22 cellular contexts compared by ENCODE assay signal in the genomic region with DNA sequence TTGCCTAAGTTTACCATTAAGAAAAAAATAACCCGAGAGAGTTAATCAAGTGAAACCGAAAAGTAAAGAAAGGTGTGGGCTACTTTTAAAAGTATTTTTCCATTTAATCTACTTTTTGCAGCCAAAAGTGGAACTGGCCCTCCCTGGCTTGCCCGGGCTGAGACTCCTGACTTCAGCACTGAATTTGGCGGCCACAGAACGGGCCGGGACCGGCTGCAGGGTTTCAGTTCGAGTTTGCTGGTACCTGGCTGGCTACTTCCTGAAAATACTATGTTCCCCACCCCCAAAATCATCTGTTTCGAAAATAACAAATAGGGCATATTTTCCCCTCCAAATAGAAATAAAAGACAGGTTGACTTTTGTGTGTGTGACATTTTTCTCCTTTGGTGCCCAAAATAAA.
"Had no signal": no experiment of that assay in that cellular context is flagged by ENCODE, and none has a peak within 500 bp of the region (broad histone marks: within the 10 kb centered on the region; RNA-seq: fewer than 3 reads in every experiment).

No MANE protein-coding gene starts in this region.

- H3K27me3 ChIP-seq: brain microvascular endothelial cell had no signal

- DNase-seq: activated CD4-positive, alpha-beta memory T cell treated with anti-CD3 and anti-CD28 coated beads, Interleukin-2, amount 10 ng/mL, durations not matched to agents 7 days and 5 days; activated CD4-positive, alpha-beta T cell treated with anti-CD3 and anti-CD28 coated beads for 1 hour; activated CD4-positive, alpha-beta T cell treated with anti-CD3 and anti-CD28 coated beads for 4 hours; activated CD4-positive, alpha-beta T cell treated with anti-CD3 and anti-CD28 coated beads, Interleukin-2, amount 10 ng/mL, durations not matched to agents 7 days and 5 days; activated CD4-positive, alpha-beta T cell treated with anti-CD3 and anti-CD28 coated beads, Interleukin-2, amount 50 U/mL, for 4 hours; activated CD8-positive, alpha-beta memory T cell treated with anti-CD3 and anti-CD28 coated beads, Interleukin-2, amount 50 U/mL, for 48 hours; activated gamma-delta T cell; activated naive CD4-positive, alpha-beta T cell; activated naive CD4-positive, alpha-beta T cell treated with anti-CD3 and anti-CD28 coated beads, Interleukin-2, amount 10 ng/mL, durations not matched to agents 7 days and 5 days; activated naive CD8-positive, alpha-beta T cell treated with anti-CD3 and anti-CD28 coated beads, Interleukin-2, amount 10 ng/mL, durations not matched to agents 7 days and 5 days; activated T-cell treated with anti-CD3 and anti-CD28 coated beads for 4 hours; activated T-cell treated with anti-CD3 and anti-CD28 coated beads, Interleukin-2, amount 50 U/mL, for 24 hours; activated T-cell treated with anti-CD3 and anti-CD28 coated beads, Interleukin-2, amount 50 U/mL, for 72 hours; brain microvascular endothelial cell; dorsolateral prefrontal cortex; effector memory CD4-positive, alpha-beta T cell; endodermal cell; foreskin fibroblast; head of caudate nucleus; T-helper 2 cell had no signal

- H3K27ac ChIP-seq: brain microvascular endothelial cell, coronary artery, dorsolateral prefrontal cortex, VCaP had no signal

- H3K36me3 ChIP-seq: brain microvascular endothelial cell had no signal

- H3K4me3 ChIP-seq: coronary artery, dorsolateral prefrontal cortex had no signal
